In genomic region chrX:40173662-40174593, GRCh38 we compare ENCODE assay signal across 8 cellular contexts.
DNase-seq lines count a peak whose midpoint lies in the region; TF ChIP-seq lines count a peak whose summit lies in the region.

No MANE protein-coding gene starts in this region.

- H3K36me3 Mint-ChIP-seq in activated CD4-positive, alpha-beta T cell treated with anti-CD3 and anti-CD28 coated beads, Interleukin-2, amount 10 ng/mL, durations not matched to agents 7 days and 5 days (ENCODE audit: low read depth), result no peaks in the 10 kb centered on the region

- peak overlapping the region; percentile 99 for H3K27ac Mint-ChIP-seq in activated CD4-positive, alpha-beta T cell treated with anti-CD3 and anti-CD28 coated beads, Interleukin-2, amount 10 ng/mL, durations not matched to agents 7 days and 5 days

- DNase-seq in ELR (ENCODE audit: low read depth), result peak; percentile 41
- peak; percentile 86 for DNase-seq in NCI-H1092 treated with DMSO at 0.1 percent for 48 hours (lab: John Stamatoyannopoulos, UW)
- peak; percentile 61 for DNase-seq in activated CD4-positive, alpha-beta T cell treated with anti-CD3 and anti-CD28 coated beads, Interleukin-2, amount 10 ng/mL, durations not matched to agents 7 days and 5 days
- peak in 2 of 3 donors; percentile 41 to 42 for DNase-seq in effector memory CD4-positive, alpha-beta T cell
- DNase-seq in NCI-H748 treated with DMSO at 0.1 percent for 48 hours (lab: John Stamatoyannopoulos, UW), result no peak
- no peak for DNase-seq in globus pallidus (ENCODE audit: low spot score)
- DNase-seq in HCEC 1CT, result no peak

- no peaks in the 10 kb centered on the region for H3K9me3 ChIP-seq in effector memory CD4-positive, alpha-beta T cell (ENCODE audit: control insufficient read depth, low read length)
- H3K9me3 ChIP-seq in neutrophil, result no peaks in the 10 kb centered on the region

- no peaks in the 10 kb centered on the region for H3K27me3 ChIP-seq in effector memory CD4-positive, alpha-beta T cell (replicated peaks; ENCODE audit: control insufficient read depth, insufficient read depth, low read length, poor library complexity, severe bottlenecking)
- H3K27me3 ChIP-seq in neutrophil, result peaks cover 19% of the 10 kb centered on the region

- POLR2A ChIA-PET in activated CD4-positive, alpha-beta T cell treated with anti-CD3 and anti-CD28 coated beads, Interleukin-2, amount 10 ng/mL, durations not matched to agents 7 days and 5 days (lab: Charles Lee), result no interaction called here

- H3K4me3 ChIP-seq in effector memory CD4-positive, alpha-beta T cell (ENCODE audit: insufficient read depth, low read depth, low read length, poor library complexity, severe bottlenecking), result peak overlapping the region; percentile 65
- H3K4me3 ChIP-seq in neutrophil (ENCODE audit: low read depth in 1 of 2, low read length in 1 of 2), result peak overlapping the region; percentile 76 to 79

- TF ChIP-seq CTCF in neutrophil (IDR thresholded peaks at IDR 0.05), result no peak

- H3K9me3 Mint-ChIP-seq in activated CD4-positive, alpha-beta T cell treated with anti-CD3 and anti-CD28 coated beads, Interleukin-2, amount 10 ng/mL, durations not matched to agents 7 days and 5 days, result no peaks in the 10 kb centered on the region

- H3K27ac ChIP-seq in effector memory CD4-positive, alpha-beta T cell (ENCODE audit: insufficient read depth, low read length, poor library complexity, severe bottlenecking), result peak overlapping the region; percentile 92
- H3K27ac ChIP-seq in neutrophil, result peak overlapping the region; percentile 98

- H3K4me1 ChIP-seq in effector memory CD4-positive, alpha-beta T cell (ENCODE audit: control insufficient read depth, insufficient read depth, low read length, poor library complexity, severe bottlenecking), result peaks cover 35% of the 10 kb centered on the region
- peaks cover 65 to 68% of the 10 kb centered on the region in 2 experiments for H3K4me1 ChIP-seq in neutrophil (ENCODE audit: control insufficient read depth in 1 of 2, insufficient read depth in 1 of 2, low read depth in 1 of 2, low read length in 1 of 2)

- H3K27me3 Mint-ChIP-seq in activated CD4-positive, alpha-beta T cell treated with anti-CD3 and anti-CD28 coated beads, Interleukin-2, amount 10 ng/mL, durations not matched to agents 7 days and 5 days, result no peaks in the 10 kb centered on the region

- peak overlapping the region; percentile 87 for H3K4me3 Mint-ChIP-seq in activated CD4-positive, alpha-beta T cell treated with anti-CD3 and anti-CD28 coated beads, Interleukin-2, amount 10 ng/mL, durations not matched to agents 7 days and 5 days

- no peaks in the 10 kb centered on the region for H3K36me3 ChIP-seq in effector memory CD4-positive, alpha-beta T cell (ENCODE audit: control insufficient read depth, insufficient read depth, low read length)
- H3K36me3 ChIP-seq in neutrophil, result no peaks in the 10 kb centered on the region

- CTCF ChIA-PET in activated CD4-positive, alpha-beta T cell treated with anti-CD3 and anti-CD28 coated beads, Interleukin-2, amount 10 ng/mL, durations not matched to agents 7 days and 5 days (lab: Charles Lee), result interaction anchor here (0.5 kb wide), 1 partner anchor 34 kb away, joined by 5 read pairs; no protein-coding TSS in a partner anchor

- H3K4me1 Mint-ChIP-seq in activated CD4-positive, alpha-beta T cell treated with anti-CD3 and anti-CD28 coated beads, Interleukin-2, amount 10 ng/mL, durations not matched to agents 7 days and 5 days, result peaks cover 48% of the 10 kb centered on the region

Comparison
In these comparisons a context has a peak if more than half of its experiments do, and no peak if none do; other contexts are left out.
1. DNase-seq: peak in ELR (single experiment), NCI-H1092 treated with DMSO at 0.1 percent for 48 hours (single experiment), activated CD4-positive, alpha-beta T cell treated with anti-CD3 and anti-CD28 coated beads, Interleukin-2, amount 10 ng/mL, durations not matched to agents 7 days and 5 days (single experiment) and effector memory CD4-positive, alpha-beta T cell (2 of 3); none in NCI-H748 treated with DMSO at 0.1 percent for 48 hours (single experiment), globus pallidus (single experiment) and HCEC 1CT (single experiment).